In the genomic region with DNA sequence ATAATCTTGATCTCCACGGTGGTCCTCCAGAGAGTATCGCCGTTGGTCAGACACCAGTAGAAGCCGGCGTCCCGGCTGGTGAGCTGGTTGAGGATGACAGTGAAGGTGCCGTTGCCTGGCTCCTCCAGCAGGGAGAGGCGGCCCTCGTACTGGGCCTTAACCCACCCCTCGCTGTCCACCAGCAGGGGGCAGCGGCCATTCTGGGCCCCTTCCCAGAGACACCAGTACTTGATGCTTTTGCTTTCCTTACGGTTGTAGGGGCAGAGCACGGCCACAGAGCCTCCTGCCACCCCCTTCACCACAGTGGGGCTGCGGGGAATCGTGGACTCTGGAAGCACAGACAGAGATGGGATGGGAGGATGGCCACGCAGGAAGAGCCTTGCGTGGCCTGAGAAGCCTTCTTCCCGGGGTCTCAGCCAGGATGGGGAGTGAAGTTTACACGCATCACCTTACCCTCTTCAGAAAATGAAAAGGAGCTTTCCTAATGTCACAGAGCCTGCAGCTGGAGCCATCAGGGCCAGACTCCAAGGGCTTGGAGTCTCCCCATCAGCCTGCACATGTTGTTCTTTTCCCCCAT, we compare ENCODE assay signal across 8 cellular contexts. TPM values are rescaled to one million over a fixed set of nuclear protein-coding genes. Genes with fewer than 3 reads are reported as not detected.
DNase-seq lines count a peak whose midpoint lies in the region; ATAC-seq, FAIRE-seq and TF ChIP-seq lines count a peak whose summit lies in the region.

No MANE protein-coding gene starts in this region.

- TF ChIP-seq CTCF in endodermal cell (conservative IDR thresholded peaks at IDR 0.05) (peak; percentile 98), pancreas (IDR thresholded peaks at IDR 0.05) (peak; percentile 60 to 83 (median 74))

- H3K27me3 Mint-ChIP-seq in endodermal cell (ENCODE audit: insufficient read depth) = peaks cover 1% of the 10 kb centered on the region

- no peak overlapping the region for H3K4me3 ChIP-seq in HAP-1
- H3K4me3 ChIP-seq in endodermal cell (ENCODE audit: low read length) = no peak overlapping the region
- no peak overlapping the region for H3K4me3 ChIP-seq in pancreas

- 63 to 75% methylated on average over 13 to 19 of the region's 19 CpGs for WGBS in endodermal cell (ENCODE audit: insufficient coverage in 1 of 2, insufficient read length in 1 of 2), 2 experiments
- 41 to 45% methylated on average over 19 of the region's 19 CpGs for WGBS in pancreas, 2 donors

- DNase-seq in AML-193 (lab: John Stamatoyannopoulos, UW) (peak; percentile 37 to 44), HAP-1 (ENCODE audit: low spot score in 2 of 2) (peak; percentile 8 to 72), T-helper 2 cell (peak in 3 of 5 experiments; percentile 19 to 51 (median 27)), endodermal cell (peak; percentile 94), pancreas (peak; percentile 49 to 91 (median 66)), HPDE6-E6E7 (ENCODE audit: extremely low spot score) (no peak), SW480 (ENCODE audit: low spot score) (no peak), NCI-H774 (lab: John Stamatoyannopoulos, UW) (no peak)

- H3K27ac ChIP-seq in endodermal cell (ENCODE audit: low read depth, low read length) (no peak overlapping the region), pancreas (no peak overlapping the region)

- no peaks in the 10 kb centered on the region for H3K36me3 Mint-ChIP-seq in endodermal cell (ENCODE audit: low read depth)

- H3K27ac Mint-ChIP-seq in endodermal cell = no peak overlapping the region

- peaks cover 7% of the 10 kb centered on the region for H3K4me1 Mint-ChIP-seq in endodermal cell

- H3K4me1 ChIP-seq in HAP-1 (no peaks in the 10 kb centered on the region), endodermal cell (ENCODE audit: control insufficient read depth, insufficient read depth, low read length) (no peaks in the 10 kb centered on the region), pancreas (no peaks in the 10 kb centered on the region)

- H3K9me3 ChIP-seq in HAP-1 (no peaks in the 10 kb centered on the region), endodermal cell (ENCODE audit: control insufficient read depth, low read length) (no peaks in the 10 kb centered on the region), pancreas (no peaks in the 10 kb centered on the region)

- intact Hi-C loops in pancreas (cut with DNase I) = loop anchor here in 1 of 3 donors (5.0 kb wide), 1 partner anchor 42 kb away; no protein-coding TSS in a partner anchor

- no peaks in the 10 kb centered on the region for H3K36me3 ChIP-seq in HAP-1 (replicated peaks)
- no peaks in the 10 kb centered on the region for H3K36me3 ChIP-seq in endodermal cell (ENCODE audit: control insufficient read depth, insufficient read depth, low read length)
- no peaks in the 10 kb centered on the region for H3K36me3 ChIP-seq in pancreas

- in situ Hi-C loops in HAP-1 (cut with MboI; ENCODE audit: low sequenced_read_pairs) = no loop called here

- no peak for FAIRE-seq in pancreas (lab: Jason Lieb, UNC)

- ATAC-seq in pancreas = peak; percentile 69 to 96 (median 89)

- no peaks in the 10 kb centered on the region for H3K9me3 Mint-ChIP-seq in endodermal cell

- H3K4me3 Mint-ChIP-seq in endodermal cell = no peak overlapping the region

- H3K27me3 ChIP-seq in HAP-1 (ENCODE audit: low read depth) = no peaks in the 10 kb centered on the region
- no peaks in the 10 kb centered on the region for H3K27me3 ChIP-seq in endodermal cell (ENCODE audit: control insufficient read depth, insufficient read depth, low read length, poor library complexity, severe bottlenecking)
- H3K27me3 ChIP-seq in pancreas = no peaks in the 10 kb centered on the region

- H3K9ac ChIP-seq in endodermal cell (ENCODE audit: extremely low read depth, low read length, poor library complexity, severe bottlenecking) = no peak overlapping the region

RNA-seq across cellular contexts. Expression of a gene that starts 10.7 kb away (rescaled TPM):
- not detected for total RNA-seq in endodermal cell
- polyA plus RNA-seq in endodermal cell (2013, experiment 1 of 2) = not detected
- not detected for polyA plus RNA-seq in endodermal cell (2013, experiment 2 of 2)
- 10 to 100 TPM; 19.3 to 83.4 (median 44.0) TPM for total RNA-seq in pancreas
- polyA plus RNA-seq in pancreas = 1 to 10 TPM; 7.1 to 8.4 TPM

RNA-seq across cellular contexts. Expression of a gene that starts 13.8 kb away (rescaled TPM):
- total RNA-seq in endodermal cell (not detected), pancreas (1 to 10 TPM in 3 of 6 donors, under 1 TPM in 3; 0.58 to 2.0 (median 0.97) TPM)
- not detected for polyA plus RNA-seq in endodermal cell (2013, experiment 1 of 2)
- not detected for polyA plus RNA-seq in endodermal cell (2013, experiment 2 of 2)
- 1 to 10 TPM in 1 of 2 donors, under 1 TPM in 1; 0.65 to 1.2 TPM for polyA plus RNA-seq in pancreas

RNA-seq across cellular contexts. Expression of a gene that starts 34.7 kb away (rescaled TPM):
- total RNA-seq in endodermal cell (not detected), pancreas (not detected)
- not detected for polyA plus RNA-seq in endodermal cell (2013, experiment 1 of 2)
- polyA plus RNA-seq in endodermal cell (2013, experiment 2 of 2) = not detected
- not detected for polyA plus RNA-seq in pancreas

RNA-seq across cellular contexts. Expression of a gene that starts 38.3 kb away (rescaled TPM):
- total RNA-seq in endodermal cell = not detected
- polyA plus RNA-seq in endodermal cell (2013, experiment 1 of 2) = not detected
- polyA plus RNA-seq in endodermal cell (2013, experiment 2 of 2) = not detected
- total RNA-seq in pancreas = not detected
- polyA plus RNA-seq in pancreas = not detected

Comparison
In these comparisons a context has a peak if more than half of its experiments do, and no peak if none do; other contexts are left out.
1. DNase-seq: peak in AML-193 (2 of 2), HAP-1 (2 of 2), T-helper 2 cell (3 of 5), endodermal cell (single experiment) and pancreas (6 of 6); none in HPDE6-E6E7 (single experiment), SW480 (single experiment) and NCI-H774 (single experiment).
2. RNA of a gene that starts 10.7 kb away (total RNA-seq): 19.3 to 83.4 TPM in pancreas; not detected in endodermal cell; every median in the first group is over 10 times any median in the second.